In the genomic region with DNA sequence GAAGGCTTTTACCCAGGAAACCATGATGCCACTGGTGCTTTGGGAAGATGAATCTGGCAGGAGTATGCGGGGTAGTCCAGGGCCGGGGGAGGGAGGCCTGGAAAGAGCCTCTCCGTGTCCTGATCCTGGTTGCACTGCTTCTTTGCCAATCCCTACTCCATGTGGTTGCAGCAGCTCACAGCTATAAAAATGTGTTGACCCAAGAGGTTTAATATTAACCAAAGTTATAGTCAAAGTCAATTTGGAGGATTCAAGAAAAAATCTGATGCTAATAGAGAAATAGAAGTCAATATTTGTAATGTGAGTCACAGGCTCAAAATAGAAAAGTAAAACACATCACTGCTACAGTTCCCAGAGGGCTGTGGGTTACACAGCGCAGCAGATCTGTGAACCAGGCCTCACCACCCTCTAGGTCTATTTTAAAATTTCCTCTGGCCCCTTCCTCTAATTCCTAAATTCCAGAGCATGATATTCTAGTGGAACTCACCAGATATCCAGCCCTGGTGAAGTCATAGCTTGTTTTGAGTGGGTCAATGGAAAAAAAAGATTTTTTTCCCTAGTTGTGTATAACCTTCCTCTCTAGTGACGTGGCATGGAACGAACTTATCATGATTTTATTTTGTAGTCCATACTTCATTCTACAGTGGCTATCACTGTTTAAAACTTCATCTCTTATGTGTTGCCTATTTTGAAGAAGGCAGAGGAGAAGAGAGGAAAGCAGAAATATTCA, we compare ENCODE assay signal across 10 cellular contexts.
DNase-seq lines count a peak whose midpoint lies in the region; ATAC-seq and TF ChIP-seq lines count a peak whose summit lies in the region.
"Had no signal": no experiment of that assay in that cellular context is flagged by ENCODE, and none has a peak within 500 bp of the region (broad histone marks: within the 10 kb centered on the region; RNA-seq: fewer than 3 reads in every experiment).

No MANE protein-coding gene starts in this region.

- H3K79me1 ChIP-seq in IMR-90 (ENCODE audit: low read depth in 1 of 2, low read length in 2 of 2): no peaks in the 10 kb centered on the region

- WGBS in IMR-90 (ENCODE audit: extremely low coverage in 2 of 2, insufficient read length in 1 of 2), 2 experiments: no CpG with 5 or more reads among the region's 6 CpGs

- H2BK120ac ChIP-seq in IMR-90 (ENCODE audit: low read depth, low read length): peak overlapping the region; percentile 90

- H3K4me3 ChIP-seq in AG04450 (ENCODE audit: low read depth, low read length): no peak overlapping the region
- no peak overlapping the region for H3K4me3 ChIP-seq in IMR-90 (ENCODE audit: insufficient read depth, low read depth, low read length)
- H3K4me3 ChIP-seq in fibroblast of lung (replicated peaks in 1 of 4; ENCODE audit: control extremely low read depth in 1 of 4, insufficient read depth in 1 of 4, low read depth in 3 of 4, low read length in 4 of 4): no peak overlapping the region

- H3K27me3 ChIP-seq in AG04450 (ENCODE audit: control insufficient read depth, insufficient read depth, low read length) (no peaks in the 10 kb centered on the region), IMR-90 (ENCODE audit: control insufficient read depth, insufficient read depth, low read length) (no peaks in the 10 kb centered on the region), fibroblast of lung (ENCODE audit: control insufficient read depth, insufficient read depth, low read length) (no peaks in the 10 kb centered on the region)

- BruUV-seq in IMR-90 (replicated peaks; lab: Mats Ljungman, UMichigan): no TSS peak

- H2BK20ac ChIP-seq in IMR-90 (ENCODE audit: low read depth, low read length): peak overlapping the region; percentile 90

- peaks cover 13% of the 10 kb centered on the region for H3K9me1 ChIP-seq in IMR-90 (ENCODE audit: insufficient read depth, low read length)

- no peak for TF ChIP-seq RAD21 in IMR-90 (IDR thresholded peaks at IDR 0.05; ENCODE audit: low read length)

- no peaks in the 10 kb centered on the region for H3K79me2 ChIP-seq in fibroblast of lung (ENCODE audit: control insufficient read depth, insufficient read depth, low read length)

- peak overlapping the region; percentile 18 to 93; a peak in 3 of 4 replicates for H4K8ac ChIP-seq in IMR-90 (ENCODE audit: low read depth in 2 of 2, low read length in 2 of 2)

- intact Hi-C loops in IMR-90 (cut with micrococcal nuclease): no loop called here

- no peak overlapping the region for H3K9ac ChIP-seq in IMR-90 (ENCODE audit: low read depth, low read length)
- no peak overlapping the region for H3K9ac ChIP-seq in fibroblast of lung (ENCODE audit: insufficient read depth, low read length)

- POLR2A ChIA-PET in AG04450 (lab: Yijun Ruan, JAX): no interaction called here
- POLR2A ChIA-PET in IMR-90 (lab: Charles Lee; ENCODE audit: unreplicated experiment): no interaction called here

- H3K4ac ChIP-seq in IMR-90 (ENCODE audit: low read depth, low read length): peak overlapping the region; percentile 79

- peak; percentile 21 for DNase-seq in AG04450 (ENCODE audit: low read depth, low spot score)
- peak; percentile 75 for DNase-seq in IMR-90
- peak; percentile 78 to 81 for DNase-seq in fibroblast of lung (ENCODE audit: low read depth in 2 of 2)
- DNase-seq in myocyte (ENCODE audit: low read depth): peak; percentile 66
- DNase-seq in NCI-H1436 treated with DMSO at 0.1 percent for 48 hours (lab: John Stamatoyannopoulos, UW): no peak
- DNase-seq in activated T-cell treated with anti-CD3 and anti-CD28 coated beads, Interleukin-2, amount 50 U/mL, for 48 hours: no peak
- DNase-seq in KG1 (lab: John Stamatoyannopoulos, UW): no peak
- DNase-seq in stimulated activated CD4-positive, alpha-beta T cell treated with anti-CD3 and anti-CD28 coated beads, Interleukin-2, amount 100 ng/mL, for 24 hours: no peak
- DNase-seq: NCI-H1694 treated with DMSO at 0.1 percent for 48 hours, retina had no signal

- H2AFZ ChIP-seq in IMR-90 (replicated peaks; ENCODE audit: low read length, poor library complexity) (peak overlapping the region; percentile 66), fibroblast of lung (ENCODE audit: low read length) (peak overlapping the region; percentile 60)

- H3K56ac ChIP-seq in IMR-90 (ENCODE audit: extremely low read depth, insufficient read depth, low read length): peak overlapping the region; percentile 76; the same call in 1 of the 2 replicates

- H3K9me3 ChIP-seq in AG04450 (ENCODE audit: control insufficient read depth, insufficient read depth, low read length): no peaks in the 10 kb centered on the region
- no peaks in the 10 kb centered on the region for H3K9me3 ChIP-seq in IMR-90 (ENCODE audit: control insufficient read depth, insufficient read depth, low read length)
- no peaks in the 10 kb centered on the region for H3K9me3 ChIP-seq in fibroblast of lung (ENCODE audit: control insufficient read depth, insufficient read depth, low read depth, low read length)

- peak overlapping the region; percentile 21 for H3K23ac ChIP-seq in IMR-90 (ENCODE audit: low read depth, low read length)

- TF ChIP-seq POLR2A in IMR-90 (IDR thresholded peaks at IDR 0.05; ENCODE audit: low read depth, low read length): no peak

- H2BK15ac ChIP-seq in IMR-90 (ENCODE audit: low read depth, low read length): peak overlapping the region; percentile 80; the same call in 1 of the 3 replicates

- H3K14ac ChIP-seq in IMR-90 (replicated peaks; ENCODE audit: low read depth, low read length): peak overlapping the region; percentile 17

- H3K4me1 ChIP-seq in IMR-90 (ENCODE audit: control insufficient read depth, insufficient read depth, low read length) (peaks cover 24% of the 10 kb centered on the region), fibroblast of lung (ENCODE audit: control insufficient read depth, extremely low read depth, insufficient read depth, low read length) (peaks cover 21% of the 10 kb centered on the region)

- TF ChIP-seq CTCF in AG04450 (IDR thresholded peaks at IDR 0.05; ENCODE audit: low read depth, low read length) (no peak), IMR-90 (conservative IDR thresholded peaks at IDR 0.05; ENCODE audit: low read depth, low read length) (no peak), fibroblast of lung (conservative IDR thresholded peaks at IDR 0.05 in 1 of 2, IDR thresholded peaks at IDR 0.05 in 1 of 2; ENCODE audit: low read depth in 1 of 2, low read length in 2 of 2) (no peak)

- H4K5ac ChIP-seq in IMR-90 (ENCODE audit: low read depth, low read length): peak overlapping the region; percentile 79; the same call in 1 of the 2 replicates

- dilution Hi-C loops in IMR-90 (cut with HindIII; ENCODE audit: low sequenced_read_pairs, unreplicated experiment): no loop called here

- H3K27ac ChIP-seq in AG04450 (ENCODE audit: low read depth, low read length) (peak overlapping the region; percentile 47), IMR-90 (ENCODE audit: insufficient read depth, low read length) (peak overlapping the region; percentile 10; the same call in 1 of the 2 replicates), fibroblast of lung (ENCODE audit: insufficient read depth, low read length) (peak overlapping the region; percentile 85)

- H2AK9ac ChIP-seq in IMR-90 (replicated peaks; ENCODE audit: low read depth, low read length, poor library complexity): no peak overlapping the region

- peak; percentile 75 for ATAC-seq in IMR-90 (ENCODE audit: low read depth)

- H4K20me1 ChIP-seq in IMR-90 (ENCODE audit: insufficient read depth, low read length): no peaks in the 10 kb centered on the region
- no peaks in the 10 kb centered on the region for H4K20me1 ChIP-seq in fibroblast of lung (ENCODE audit: control insufficient read depth, extremely low read depth, insufficient read depth, low read length)

- H3K4me2 ChIP-seq in IMR-90 (ENCODE audit: low read depth, low read length): no peak overlapping the region
- peak overlapping the region; percentile 60 for H3K4me2 ChIP-seq in fibroblast of lung (ENCODE audit: extremely low read depth, insufficient read depth, low read length)

- peak overlapping the region; percentile 85 for H2BK5ac ChIP-seq in IMR-90 (ENCODE audit: low read depth, low read length, poor library complexity, severe bottlenecking)

- no peak overlapping the region; the same call in 1 of the 2 replicates for H2AK5ac ChIP-seq in IMR-90 (ENCODE audit: low read depth, low read length)

- peak overlapping the region; percentile 55 for H3K18ac ChIP-seq in IMR-90 (ENCODE audit: low read depth, low read length)

- peak overlapping the region; percentile 31; the same call in 1 of the 2 replicates for H4K91ac ChIP-seq in IMR-90 (ENCODE audit: insufficient read depth, low read depth, low read length)

- CTCF ChIA-PET in AG04450 (lab: Charles Lee) (interaction anchor here (0.9 kb wide), 1 partner anchor 170 kb away, joined by 4 read pairs; no protein-coding TSS in a partner anchor), IMR-90 (lab: Yijun Ruan, JAX) (no interaction called here)

- in situ Hi-C loops in IMR-90 (cut with MboI; ENCODE audit: low sequenced_read_pairs): no loop called here

- H3K36me3 ChIP-seq in IMR-90 (ENCODE audit: control insufficient read depth, insufficient read depth, low read length): no peaks in the 10 kb centered on the region
- H3K36me3 ChIP-seq in fibroblast of lung (ENCODE audit: control insufficient read depth, insufficient read depth, low read length): no peaks in the 10 kb centered on the region

TF ChIP-seq in IMR-90, 13 proteins besides CTCF, POLR2A, EP300 and RAD21:
- no peak for TF ChIP-seq MAFK (IDR thresholded peaks at IDR 0.05; ENCODE audit: low read depth, low read length)

Comparison
In these comparisons a context has a peak if more than half of its experiments do, and no peak if none do; other contexts are left out.
1. DNase-seq: peak in AG04450 (single experiment), IMR-90 (single experiment), fibroblast of lung (2 of 2) and myocyte (single experiment); none in NCI-H1436 treated with DMSO at 0.1 percent for 48 hours (single experiment), activated T-cell treated with anti-CD3 and anti-CD28 coated beads, Interleukin-2, amount 50 U/mL, for 48 hours (0 of 2), KG1 (single experiment) and stimulated activated CD4-positive, alpha-beta T cell treated with anti-CD3 and anti-CD28 coated beads, Interleukin-2, amount 100 ng/mL, for 24 hours (0 of 2).
2. H3K27ac ChIP-seq: peak in every context shown above with its lines; median percentile 85 in fibroblast of lung; 47 in AG04450; 10 in IMR-90.